Comparison of ENCODE assay signal across 11 cellular contexts in genomic region chr2:127094509-127095366, GRCh38. TPM values are rescaled to one million over a fixed set of nuclear protein-coding genes. Genes with fewer than 3 reads are reported as not detected.
DNase-seq lines count a peak whose midpoint lies in the region; ATAC-seq and TF ChIP-seq lines count a peak whose summit lies in the region.
"Had no signal": no experiment of that assay in that cellular context is flagged by ENCODE, and none has a peak within 500 bp of the region (broad histone marks: within the 10 kb centered on the region; RNA-seq: fewer than 3 reads in every experiment).

No MANE protein-coding gene starts in this region.

- H3K9me3 ChIP-seq in HCT116 (ENCODE audit: control insufficient read depth in 1 of 2, insufficient read depth in 1 of 2, low read depth in 1 of 2, low read length in 2 of 2) (no peaks in the 10 kb centered on the region), subcutaneous abdominal adipose tissue (ENCODE audit: control insufficient read depth in 5 of 5, low read length in 5 of 5) (no peaks in the 10 kb centered on the region)
- H3K9me3 ChIP-seq: tibial artery had no signal

- RAD21 ChIA-PET in HCT116 (lab: Charles Lee; ENCODE audit: low non-redundant PET in 1 of 2, low total read pairs in 2 of 2, uncharacterized antibody in 2 of 2, unreplicated experiment in 2 of 2): no interaction called here

- TF ChIP-seq RAD21 in HCT116 (IDR thresholded peaks at IDR 0.05; ENCODE audit: low read depth): no peak

- no peaks in the 10 kb centered on the region for H3K36me3 Mint-ChIP-seq in brain

- no TSS peak for BruUV-seq in HCT116 (replicated peaks; lab: Mats Ljungman, UMichigan)

- H3K4me1 Mint-ChIP-seq in brain: peaks cover 78% of the 10 kb centered on the region

- peaks cover 3% of the 10 kb centered on the region for H3K27me3 Mint-ChIP-seq in brain

- peak overlapping the region in 1 of 2 experiments; percentile 10; a peak in 1 of 4 replicates for H3K4me3 ChIP-seq in HCT116 (replicated peaks in 1 of 2; ENCODE audit: low read depth in 1 of 2, low read length in 2 of 2)
- no peak overlapping the region for H3K4me3 ChIP-seq in subcutaneous abdominal adipose tissue (ENCODE audit: low read depth in 1 of 5, low read length in 5 of 5)

- CTCF ChIA-PET in HCT116 (lab: Charles Lee): interaction anchor here (1.8 kb wide), 1 partner anchor 27 kb away, joined by 5 read pairs; no protein-coding TSS in a partner anchor

- DNase-seq in HCT116 (ENCODE audit: low read depth, low spot score): no peak
- peak; percentile 82 for DNase-seq in left kidney (ENCODE audit: low read depth, low spot score)
- DNase-seq in omental fat pad (ENCODE audit: low spot score): no peak
- DNase-seq in SW 1271 (lab: John Stamatoyannopoulos, UW): no peak
- DNase-seq: KG1 had no signal

- H3K27ac ChIP-seq in HCT116 (ENCODE audit: low read depth, low read length) (0 out of 2 replicates have a peak overlapping the region, but pooled peaks have one; percentile 24), subcutaneous abdominal adipose tissue (ENCODE audit: low read depth, low read length) (peak overlapping the region; percentile 82)
- H3K27ac ChIP-seq: epithelial cell of prostate, tibial artery had no signal

- TF ChIP-seq CTCF in HCT116 (IDR thresholded peaks at IDR 0.05 in 2 of 3, conservative IDR thresholded peaks at IDR 0.05 in 1 of 3; ENCODE audit: borderline replicate concordance in 1 of 3, insufficient read depth in 1 of 3, low read depth in 2 of 3, low read length in 2 of 3) (no peak), brain (conservative IDR thresholded peaks at IDR 0.05) (no peak), omental fat pad (IDR thresholded peaks at IDR 0.05) (no peak)

- H3K9me2 ChIP-seq in HCT116 (ENCODE audit: insufficient read depth): no peaks in the 10 kb centered on the region

- POLR2A ChIA-PET in HCT116 (lab: Charles Lee): no interaction called here

- H4K20me1 ChIP-seq in HCT116 (ENCODE audit: insufficient read depth): no peaks in the 10 kb centered on the region

- no peak for TF ChIP-seq POLR2A in HCT116 (IDR thresholded peaks at IDR 0.05; ENCODE audit: borderline replicate concordance, extremely low read depth, insufficient read depth, insufficient read length)

- H3K9ac ChIP-seq in HCT116 (ENCODE audit: low read length) (peak overlapping the region; percentile 30), subcutaneous abdominal adipose tissue (ENCODE audit: low read length in 5 of 5) (peak overlapping the region in 3 of 5 donors; percentile 22 to 68 (median 48))

- H3K4me1 ChIP-seq in HCT116 (ENCODE audit: control insufficient read depth in 1 of 2, insufficient read depth in 2 of 2, low read length in 2 of 2): peaks cover 28 to 37% of the 10 kb centered on the region in 2 experiments
- peaks cover 7 to 81% (median 51%) of the 10 kb centered on the region in 5 donors for H3K4me1 ChIP-seq in subcutaneous abdominal adipose tissue (ENCODE audit: control insufficient read depth in 5 of 5, insufficient read depth in 5 of 5, low read length in 5 of 5)

- peak overlapping the region in 1 of 5 experiments; percentile 42 for H3K4me3 Mint-ChIP-seq in brain

- intact Hi-C loops in HCT116 (cut with micrococcal nuclease): no loop called here

- H3K27me3 ChIP-seq in HCT116 (ENCODE audit: insufficient read depth, low read length) (no peaks in the 10 kb centered on the region), subcutaneous abdominal adipose tissue (ENCODE audit: control insufficient read depth in 5 of 5, insufficient read depth in 4 of 5, low read length in 5 of 5) (no peaks in the 10 kb centered on the region)
- H3K27me3 ChIP-seq: tibial artery had no signal

- ATAC-seq in HCT116 (peak; percentile 82), omental fat pad (ENCODE audit: low FRiP score) (no peak), HG03175 (IDR thresholded peaks at IDR 0.05; ENCODE audit: unreplicated experiment) (no peak), GM18861 (IDR thresholded peaks at IDR 0.05; ENCODE audit: unreplicated experiment) (no peak)

- H3K36me3 ChIP-seq in HCT116 (ENCODE audit: control insufficient read depth in 1 of 2, insufficient read depth in 2 of 2, low read length in 2 of 2) (no peaks in the 10 kb centered on the region), subcutaneous abdominal adipose tissue (ENCODE audit: control insufficient read depth in 5 of 5, insufficient read depth in 5 of 5, low read length in 5 of 5) (peaks cover 0 to 7% (median 3%) of the 10 kb centered on the region in 5 donors)
- H3K36me3 ChIP-seq: tibial artery had no signal

- H2AFZ ChIP-seq in HCT116 (ENCODE audit: low read depth, low read length, poor library complexity, severe bottlenecking): no peak overlapping the region

- H3K79me2 ChIP-seq in HCT116 (ENCODE audit: insufficient read depth, low read length): no peaks in the 10 kb centered on the region; the same call in 1 of the 2 replicates

- H3K9me3 Mint-ChIP-seq in brain: no peaks in the 10 kb centered on the region

- H3K27ac Mint-ChIP-seq in brain: peak overlapping the region in 4 of 5 experiments; percentile 31 to 84 (median 67)

- H3K4me2 ChIP-seq in HCT116 (ENCODE audit: low read length): peak overlapping the region; percentile 69

TF ChIP-seq in HCT116, 20 proteins besides CTCF, POLR2A, EP300 and RAD21:
- TF ChIP-seq MAX (IDR thresholded peaks at IDR 0.05) (no peak), SIN3A (IDR thresholded peaks at IDR 0.05; ENCODE audit: low read depth) (no peak), ATF3 (IDR thresholded peaks at IDR 0.05) (no peak), ELF1 (IDR thresholded peaks at IDR 0.05; ENCODE audit: borderline replicate concordance, low read depth) (no peak), ZFX (IDR thresholded peaks at IDR 0.05) (no peak), FOSL1 (IDR thresholded peaks at IDR 0.05; ENCODE audit: low read depth) (no peak), JUND (IDR thresholded peaks at IDR 0.05) (no peak), EZH2 (IDR thresholded peaks at IDR 0.05) (no peak)

RNA-seq across cellular contexts. Expression of gene BIN1, which starts 12.2 kb away (rescaled TPM):
- total RNA-seq in HCT116 (2021; ENCODE audit: unreplicated experiment): 31.8 TPM
- polyA plus RNA-seq in HCT116 (2012): 39.0 and 41.5 TPM in 2 replicates
- 145 TPM for polyA plus RNA-seq in brain (ENCODE audit: insufficient read depth, low read depth, low replicate concordance)
- total RNA-seq in omental fat pad: 10 to 100 TPM; 64.2 to 78.5 (median 73.2) TPM
